In the genomic region with DNA sequence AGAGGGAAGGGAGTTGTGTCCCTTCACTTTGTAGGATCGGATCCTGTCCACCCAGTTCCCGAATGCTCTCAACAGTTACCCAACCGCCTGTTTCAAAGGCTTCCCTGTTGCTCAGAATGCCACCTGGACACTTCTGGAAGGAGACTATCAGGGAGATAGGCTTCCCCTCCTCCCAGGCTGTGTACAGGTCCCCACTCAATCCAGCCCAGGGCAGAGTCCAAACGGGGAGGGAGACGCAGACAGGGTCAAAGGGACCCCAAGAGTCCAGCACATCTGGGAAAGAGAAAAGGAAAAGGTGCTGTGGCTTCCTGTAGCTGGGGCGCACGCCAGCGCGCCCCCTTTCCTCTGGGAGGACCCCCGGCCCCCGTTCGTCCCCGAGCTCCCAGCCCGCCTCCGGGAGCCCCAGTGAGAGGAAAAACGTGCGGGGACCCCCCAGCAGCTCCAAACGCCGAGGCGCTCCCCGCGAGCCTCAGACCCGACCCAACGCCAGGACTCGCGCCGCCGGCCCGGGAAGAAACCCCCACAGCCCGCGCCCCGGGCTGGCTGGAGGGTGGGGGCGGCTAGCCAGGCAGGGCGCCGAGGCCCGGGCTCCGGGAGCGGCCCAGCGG, we compare ENCODE assay signal across 8 cellular contexts. TPM values are rescaled to one million over a fixed set of nuclear protein-coding genes. Genes with fewer than 3 reads are reported as not detected.
A peak's percentile ranks its signal among the peaks of the same experiment; 100 is the strongest.
DNase-seq lines count a peak whose midpoint lies in the region; ATAC-seq and TF ChIP-seq lines count a peak whose summit lies in the region.

No MANE protein-coding gene starts in this region.

- peak overlapping the region; percentile 100 for H3K27ac Mint-ChIP-seq in activated T-cell treated with anti-CD3 and anti-CD28 coated beads, Interleukin-2, amount 50 U/mL, for 72 hours

- peaks cover 26 to 33% of the 10 kb centered on the region in 2 donors for H3K36me3 Mint-ChIP-seq in activated T-cell treated with anti-CD3 and anti-CD28 coated beads, Interleukin-2, amount 50 U/mL, for 72 hours (ENCODE audit: insufficient read depth in 2 of 2)

- H3K27ac ChIP-seq in right atrium auricular region = peak overlapping the region; percentile 92

- intact Hi-C loops in sciatic nerve (cut with DNase I) = no loop called here

- H3K36me3 ChIP-seq in ES-I3 (ENCODE audit: insufficient read depth, low read length) (0 out of 2 replicates have a peak, but pooled peaks cover 4% of the 10 kb centered on the region), right atrium auricular region (peaks cover 8% of the 10 kb centered on the region)

- H3K27me3 ChIP-seq in right atrium auricular region = no peaks in the 10 kb centered on the region

- no peaks in the 10 kb centered on the region for H3K27me3 Mint-ChIP-seq in activated T-cell treated with anti-CD3 and anti-CD28 coated beads, Interleukin-2, amount 50 U/mL, for 72 hours (ENCODE audit: low read depth)

- no peaks in the 10 kb centered on the region for H3K9me3 Mint-ChIP-seq in activated T-cell treated with anti-CD3 and anti-CD28 coated beads, Interleukin-2, amount 50 U/mL, for 72 hours

- no peak for DNase-seq in Jurkat, Clone E6-1 (ENCODE audit: low read depth, low spot score)
- DNase-seq in activated T-cell treated with anti-CD3 and anti-CD28 coated beads, Interleukin-2, amount 50 U/mL, for 72 hours = peak; percentile 42 to 43
- DNase-seq in right atrium auricular region (ENCODE audit: low spot score) (no peak), sciatic nerve (ENCODE audit: low spot score) (no peak), middle frontal gyrus (ENCODE audit: extremely low spot score, low spot score) (no peak)
- DNase-seq in stimulated activated CD4-positive, alpha-beta T cell treated with anti-CD3 and anti-CD28 coated beads, Interleukin-2, amount 100 ng/mL, for 48 hours = no peak

- H3K9ac ChIP-seq in ES-I3 (ENCODE audit: low read depth, low read length) = peak overlapping the region; percentile 86

- ATAC-seq in GM21390 (IDR thresholded peaks at IDR 0.05; ENCODE audit: unreplicated experiment) = peak; percentile 27
- ATAC-seq in activated T-cell treated with anti-CD3 and anti-CD28 coated beads, Interleukin-2, amount 50 U/mL, for 72 hours (replicated peaks in 1 of 2) = no peak
- peak; percentile 1 for ATAC-seq in sciatic nerve

- TF ChIP-seq CTCF in right atrium auricular region (IDR thresholded peaks at IDR 0.05) = no peak

- H3K4me3 ChIP-seq in Jurkat, Clone E6-1 (ENCODE audit: low read length) = peak overlapping the region; percentile 77
- peak overlapping the region; percentile 98 to 99 for H3K4me3 ChIP-seq in right atrium auricular region

- peaks cover 51% of the 10 kb centered on the region for H3K4me1 Mint-ChIP-seq in activated T-cell treated with anti-CD3 and anti-CD28 coated beads, Interleukin-2, amount 50 U/mL, for 72 hours (ENCODE audit: low read depth)

- no peaks in the 10 kb centered on the region for H3K9me3 ChIP-seq in ES-I3 (ENCODE audit: control insufficient read depth, insufficient read depth, low read length)
- no peaks in the 10 kb centered on the region for H3K9me3 ChIP-seq in right atrium auricular region

- peak overlapping the region; percentile 96 to 98 for H3K4me3 Mint-ChIP-seq in activated T-cell treated with anti-CD3 and anti-CD28 coated beads, Interleukin-2, amount 50 U/mL, for 72 hours

- H3K4me1 ChIP-seq in ES-I3 (ENCODE audit: insufficient read depth, low read length) = no peaks in the 10 kb centered on the region; the same call in 1 of the 2 replicates
- peaks cover 0 to 51% of the 10 kb centered on the region in 2 donors for H3K4me1 ChIP-seq in right atrium auricular region

RNA-seq across cellular contexts. Expression of gene SURF4, which starts 0.6 kb away (rescaled TPM):
- polyA plus RNA-seq in Jurkat, Clone E6-1 (2012; ENCODE audit: insufficient read depth, insufficient read length) = 156 TPM
- total RNA-seq in activated T-cell treated with anti-CD3 and anti-CD28 coated beads, Interleukin-2, amount 50 U/mL, for 72 hours = 100 to 1,000 TPM; 426 to 494 TPM
- total RNA-seq in right atrium auricular region = 100 to 1,000 TPM in 1 of 2 donors, 10 to 100 TPM in 1; 96.0 to 124 TPM
- 91.3 TPM for total RNA-seq in sciatic nerve

RNA-seq across cellular contexts. Expression of gene STKLD1, which starts 0.9 kb away (rescaled TPM):
- polyA plus RNA-seq in Jurkat, Clone E6-1 (2012; ENCODE audit: insufficient read depth, insufficient read length) = 1.3 TPM
- total RNA-seq in activated T-cell treated with anti-CD3 and anti-CD28 coated beads, Interleukin-2, amount 50 U/mL, for 72 hours = 1 to 10 TPM in 1 of 2 donors, under 1 TPM in 1; 0.88 to 1.3 TPM
- total RNA-seq in right atrium auricular region = under 1 TPM in 1 of 2 donors, not detected in 1; 0.90 TPM
- total RNA-seq in sciatic nerve = 2.6 TPM

RNA-seq across cellular contexts. Expression of gene SURF2, which starts 18.9 kb away (rescaled TPM):
- polyA plus RNA-seq in Jurkat, Clone E6-1 (2012; ENCODE audit: insufficient read depth, insufficient read length) = 71.4 TPM
- 10 to 100 TPM; 14.7 to 19.9 TPM for total RNA-seq in activated T-cell treated with anti-CD3 and anti-CD28 coated beads, Interleukin-2, amount 50 U/mL, for 72 hours
- total RNA-seq in right atrium auricular region = 10 to 100 TPM; 18.1 to 45.9 TPM
- 13.6 TPM for total RNA-seq in sciatic nerve

RNA-seq across cellular contexts. Expression of gene SURF1, which starts 18.9 kb away (rescaled TPM):
- 68.0 TPM for polyA plus RNA-seq in Jurkat, Clone E6-1 (2012; ENCODE audit: insufficient read depth, insufficient read length)
- total RNA-seq in activated T-cell treated with anti-CD3 and anti-CD28 coated beads, Interleukin-2, amount 50 U/mL, for 72 hours = 10 to 100 TPM; 32.7 to 33.4 TPM
- 10 to 100 TPM; 41.5 to 58.6 TPM for total RNA-seq in right atrium auricular region
- total RNA-seq in sciatic nerve = 40.9 TPM

RNA-seq across cellular contexts. Expression of gene RPL7A, which starts 27.2 kb away (rescaled TPM):
- polyA plus RNA-seq in Jurkat, Clone E6-1 (2012; ENCODE audit: insufficient read depth, insufficient read length) = 3,453 TPM
- total RNA-seq in activated T-cell treated with anti-CD3 and anti-CD28 coated beads, Interleukin-2, amount 50 U/mL, for 72 hours = 1,000 to 10,000 TPM; 2,529 to 2,856 TPM
- total RNA-seq in right atrium auricular region (1,000 to 10,000 TPM in 1 of 2 donors, 100 to 1,000 TPM in 1; 739 to 1,208 TPM), sciatic nerve (1,196 TPM)

Comparison
In these comparisons a context has a peak if more than half of its experiments do, and no peak if none do; other contexts are left out.
1. ATAC-seq: peak in GM21390 (single experiment) and sciatic nerve (single experiment); none in activated T-cell treated with anti-CD3 and anti-CD28 coated beads, Interleukin-2, amount 50 U/mL, for 72 hours (0 of 2).
2. DNase-seq: peak in activated T-cell treated with anti-CD3 and anti-CD28 coated beads, Interleukin-2, amount 50 U/mL, for 72 hours (2 of 2); none in Jurkat, Clone E6-1 (single experiment), right atrium auricular region (single experiment), sciatic nerve (single experiment), stimulated activated CD4-positive, alpha-beta T cell treated with anti-CD3 and anti-CD28 coated beads, Interleukin-2, amount 100 ng/mL, for 48 hours (0 of 2) and middle frontal gyrus (single experiment).